8 cellular contexts compared by ENCODE assay signal in the genomic region with DNA sequence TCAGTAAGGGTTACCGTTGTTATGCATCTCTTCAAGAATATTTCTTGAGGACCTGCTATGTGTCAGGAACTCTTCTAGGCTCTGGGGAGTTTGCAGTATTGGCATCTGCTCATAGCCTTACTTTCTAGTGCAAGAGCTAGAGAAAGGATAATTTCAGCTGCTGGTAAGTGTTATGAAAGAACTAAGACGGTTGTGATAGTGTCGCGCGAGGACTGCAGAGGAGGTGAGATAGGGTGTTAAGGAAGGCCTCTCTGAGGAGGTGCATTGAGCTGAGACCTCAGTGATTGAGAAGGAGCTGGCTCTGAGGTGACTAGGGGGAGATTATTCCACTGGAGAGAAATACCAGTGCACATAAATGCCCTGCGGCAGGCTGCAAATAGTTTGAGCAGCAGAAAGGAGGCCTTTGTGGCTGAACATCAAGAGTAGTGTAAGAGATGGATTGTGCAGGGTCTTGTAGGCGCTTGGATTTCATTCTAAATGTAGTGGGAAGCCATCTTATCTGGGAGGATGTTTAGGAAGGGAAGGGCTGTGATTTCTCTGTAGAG. TPM values are rescaled to one million over a fixed set of nuclear protein-coding genes. Genes with fewer than 3 reads are reported as not detected.
DNase-seq lines count a peak whose midpoint lies in the region; ATAC-seq and TF ChIP-seq lines count a peak whose summit lies in the region.

No MANE protein-coding gene starts in this region.

- peak overlapping the region; percentile 88 for H3K9ac ChIP-seq in neural cell (ENCODE audit: low read length)

- H3K4me2 ChIP-seq in OCI-LY7 (ENCODE audit: low read length), result peak overlapping the region; percentile 81
- peak overlapping the region; percentile 72 for H3K4me2 ChIP-seq in neural cell (ENCODE audit: low read length)

- intact Hi-C loops in OCI-LY7 (cut with micrococcal nuclease; ENCODE audit: unreplicated experiment), result loop anchor here (1.0 to 5.0 kb wide), 2 partner anchors 31 to 235 kb away; a partner anchor contains a TSS

- H4K20me1 ChIP-seq in OCI-LY7 (ENCODE audit: insufficient read depth, low read length) (0 out of 2 replicates have a peak, but pooled peaks cover 5% of the 10 kb centered on the region), neural cell (ENCODE audit: insufficient read depth) (no peaks in the 10 kb centered on the region)

- POLR2A ChIA-PET in OCI-LY7 (lab: Charles Lee), result interaction anchor here (0.5 to 1.4 kb wide), 11 partner anchors 9 to 446 kb away, joined by 3 to 7 read pairs (median 4); a partner anchor contains a TSS

- CTCF ChIA-PET in OCI-LY7 (lab: Charles Lee; ENCODE audit: unreplicated experiment), result interaction anchor here (1.0 to 1.2 kb wide), 2 partner anchors 16 to 111 kb away, joined by 3 to 4 read pairs; no protein-coding TSS in a partner anchor

- H3K27ac ChIP-seq in OCI-LY7 (ENCODE audit: low read depth, low read length, poor library complexity, severe bottlenecking) (peak overlapping the region; percentile 76), ectodermal cell (ENCODE audit: insufficient read depth, low read depth, low read length, poor library complexity, severe bottlenecking) (no peak overlapping the region), neural cell (ENCODE audit: low read length) (peak overlapping the region; percentile 76)

- H3K79me2 ChIP-seq in OCI-LY7 (ENCODE audit: insufficient read depth, low read depth, low read length) (peaks cover 63% of the 10 kb centered on the region), neural cell (replicated peaks; ENCODE audit: insufficient read depth, low read length) (peaks cover 33% of the 10 kb centered on the region)

- H3K27me3 ChIP-seq in ectodermal cell (ENCODE audit: control insufficient read depth, insufficient read depth, low read length, poor library complexity, severe bottlenecking), result no peaks in the 10 kb centered on the region
- no peaks in the 10 kb centered on the region for H3K27me3 ChIP-seq in neural cell (ENCODE audit: insufficient read depth, low read depth, low read length)

- WGBS in ectodermal cell, 2 experiments, result 24 to 27% methylated on average over 7 of the region's 7 CpGs

- TF ChIP-seq RAD21 in neural cell (conservative IDR thresholded peaks at IDR 0.05), result no peak

- peaks cover 36% of the 10 kb centered on the region for H3K4me1 ChIP-seq in OCI-LY7 (ENCODE audit: insufficient read depth, low read length, poor library complexity, severe bottlenecking)
- H3K4me1 ChIP-seq in ectodermal cell (ENCODE audit: control insufficient read depth, insufficient read depth, low read length), result peaks cover 6% of the 10 kb centered on the region

- H2AFZ ChIP-seq in OCI-LY7 (ENCODE audit: low read length), result peak overlapping the region; percentile 96; the same call in 1 of the 2 replicates
- peak overlapping the region; percentile 85 for H2AFZ ChIP-seq in neural cell (ENCODE audit: low read depth, low read length)

- H3K9me3 ChIP-seq in OCI-LY7 (ENCODE audit: low read length) (no peaks in the 10 kb centered on the region), ectodermal cell (ENCODE audit: control insufficient read depth, low read length) (no peaks in the 10 kb centered on the region), neural cell (ENCODE audit: low read length) (no peaks in the 10 kb centered on the region)

- H3K9me2 ChIP-seq in OCI-LY7 (ENCODE audit: insufficient read depth, low read length) (no peaks in the 10 kb centered on the region), neural cell (ENCODE audit: insufficient read depth, low read length) (no peaks in the 10 kb centered on the region)

- DNase-seq in NK-92 treated with Interleukin-12 subunit alpha and Interleukin-12 subunit beta, amount 100 ng/mL, for 24 hours (lab: John Stamatoyannopoulos, UW), result peak; percentile 3
- DNase-seq in NK-92 (lab: John Stamatoyannopoulos, UW; ENCODE audit: unreplicated experiment), result no peak
- DNase-seq in OCI-LY7 (ENCODE audit: low spot score), result peak; percentile 27
- DNase-seq in C1 segment of cervical spinal cord (lab: John Stamatoyannopoulos, UW), result no peak

- no peak for ATAC-seq in HG03135 (IDR thresholded peaks at IDR 0.05; ENCODE audit: unreplicated experiment)
- no peak for ATAC-seq in GM19452 (IDR thresholded peaks at IDR 0.05; ENCODE audit: unreplicated experiment)

- BruUV-seq in OCI-LY7 (replicated peaks; lab: Mats Ljungman, UMichigan), result no TSS peak

- TF ChIP-seq EP300 in neural cell (conservative IDR thresholded peaks at IDR 0.05; ENCODE audit: poor library complexity, severe bottlenecking), result no peak

- H3K36me3 ChIP-seq in OCI-LY7 (ENCODE audit: insufficient read depth, low read length) (peaks cover 63% of the 10 kb centered on the region), ectodermal cell (ENCODE audit: control insufficient read depth, insufficient read depth, low read length) (peaks cover 24% of the 10 kb centered on the region), neural cell (ENCODE audit: insufficient read depth, low read length) (no peaks in the 10 kb centered on the region)

- H3K4me3 ChIP-seq in OCI-LY7 (ENCODE audit: low read depth, low read length, poor library complexity, severe bottlenecking), result peak overlapping the region; percentile 95
- H3K4me3 ChIP-seq in ectodermal cell (ENCODE audit: insufficient read depth, low read depth, low read length), result peak overlapping the region; percentile 94
- H3K4me3 ChIP-seq in neural cell (ENCODE audit: low read length), result peak overlapping the region; percentile 83

- no peaks in the 10 kb centered on the region for H3F3A ChIP-seq in neural cell (ENCODE audit: insufficient read depth, low read length, poor library complexity, severe bottlenecking)

- TF ChIP-seq CTCF in OCI-LY7 (conservative IDR thresholded peaks at IDR 0.05; ENCODE audit: low read length), result no peak
- TF ChIP-seq CTCF in neural cell (IDR thresholded peaks at IDR 0.05; ENCODE audit: poor library complexity, severe bottlenecking), result no peak

TF ChIP-seq in neural cell, 6 proteins besides CTCF, POLR2A, EP300 and RAD21:
- TF ChIP-seq, protein P1, sequence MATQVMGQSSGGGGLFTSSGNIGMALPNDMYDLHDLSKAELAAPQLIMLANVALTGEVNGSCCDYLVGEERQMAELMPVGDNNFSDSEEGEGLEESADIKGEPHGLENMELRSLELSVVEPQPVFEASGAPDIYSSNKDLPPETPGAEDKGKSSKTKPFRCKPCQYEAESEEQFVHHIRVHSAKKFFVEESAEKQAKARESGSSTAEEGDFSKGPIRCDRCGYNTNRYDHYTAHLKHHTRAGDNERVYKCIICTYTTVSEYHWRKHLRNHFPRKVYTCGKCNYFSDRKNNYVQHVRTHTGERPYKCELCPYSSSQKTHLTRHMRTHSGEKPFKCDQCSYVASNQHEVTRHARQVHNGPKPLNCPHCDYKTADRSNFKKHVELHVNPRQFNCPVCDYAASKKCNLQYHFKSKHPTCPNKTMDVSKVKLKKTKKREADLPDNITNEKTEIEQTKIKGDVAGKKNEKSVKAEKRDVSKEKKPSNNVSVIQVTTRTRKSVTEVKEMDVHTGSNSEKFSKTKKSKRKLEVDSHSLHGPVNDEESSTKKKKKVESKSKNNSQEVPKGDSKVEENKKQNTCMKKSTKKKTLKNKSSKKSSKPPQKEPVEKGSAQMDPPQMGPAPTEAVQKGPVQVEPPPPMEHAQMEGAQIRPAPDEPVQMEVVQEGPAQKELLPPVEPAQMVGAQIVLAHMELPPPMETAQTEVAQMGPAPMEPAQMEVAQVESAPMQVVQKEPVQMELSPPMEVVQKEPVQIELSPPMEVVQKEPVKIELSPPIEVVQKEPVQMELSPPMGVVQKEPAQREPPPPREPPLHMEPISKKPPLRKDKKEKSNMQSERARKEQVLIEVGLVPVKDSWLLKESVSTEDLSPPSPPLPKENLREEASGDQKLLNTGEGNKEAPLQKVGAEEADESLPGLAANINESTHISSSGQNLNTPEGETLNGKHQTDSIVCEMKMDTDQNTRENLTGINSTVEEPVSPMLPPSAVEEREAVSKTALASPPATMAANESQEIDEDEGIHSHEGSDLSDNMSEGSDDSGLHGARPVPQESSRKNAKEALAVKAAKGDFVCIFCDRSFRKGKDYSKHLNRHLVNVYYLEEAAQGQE (IDR thresholded peaks at IDR 0.05; ENCODE audit: borderline replicate concordance), result no peak
- TF ChIP-seq TAF1 (IDR thresholded peaks at IDR 0.05; ENCODE audit: low read depth) (no peak), POLR2AphosphoS5 (IDR thresholded peaks at IDR 0.05) (no peak), SMC3 (conservative IDR thresholded peaks at IDR 0.05; ENCODE audit: poor library complexity) (no peak), EZH2 (IDR thresholded peaks at IDR 0.05; ENCODE audit: borderline replicate concordance, insufficient read depth, low read length, poor library complexity, severe bottlenecking) (no peak), MXI1 (conservative IDR thresholded peaks at IDR 0.05; ENCODE audit: poor library complexity, severe bottlenecking) (no peak)

RNA-seq across cellular contexts. Expression of a gene that starts 0.8 kb away (rescaled TPM):
- total RNA-seq in OCI-LY7 (2014; rRNA removed; shearing (Covaris generic)), result 56.6 and 78.6 TPM in 2 replicates
- total RNA-seq in OCI-LY7 (2022), result 44.2 and 48.7 TPM in 2 replicates
- polyA plus RNA-seq in ectodermal cell (2013, experiment 1 of 4), result 35.6 TPM
- 35.3 TPM for polyA plus RNA-seq in ectodermal cell (2013, experiment 2 of 4)
- 28.8 TPM for polyA plus RNA-seq in ectodermal cell (2013, experiment 3 of 4)
- polyA plus RNA-seq in ectodermal cell (2013, experiment 4 of 4), result 27.0 TPM
- polyA plus RNA-seq in neural cell, result 58.8 and 75.7 TPM in 2 replicates
- 22.2 and 28.1 TPM in 2 replicates for polyA minus RNA-seq in neural cell

RNA-seq across cellular contexts. Expression of a gene that starts 18.4 kb away (rescaled TPM):
- total RNA-seq in OCI-LY7 (2014; rRNA removed; shearing (Covaris generic)), result 89.3 and 94.9 TPM in 2 replicates
- total RNA-seq in OCI-LY7 (2022), result 146 and 154 TPM in 2 replicates
- polyA plus RNA-seq in ectodermal cell (2013, experiment 1 of 4), result 123 TPM
- 132 TPM for polyA plus RNA-seq in ectodermal cell (2013, experiment 2 of 4)
- 94.3 TPM for polyA plus RNA-seq in ectodermal cell (2013, experiment 3 of 4)
- 101 TPM for polyA plus RNA-seq in ectodermal cell (2013, experiment 4 of 4)
- polyA plus RNA-seq in neural cell, result 159 and 172 TPM in 2 replicates
- polyA minus RNA-seq in neural cell, result 183 and 186 TPM in 2 replicates

RNA-seq across cellular contexts. Expression of a gene that starts 30.8 kb away (rescaled TPM):
- total RNA-seq in OCI-LY7 (2014; rRNA removed; shearing (Covaris generic)), result 60.3 and 93.4 TPM in 2 replicates
- total RNA-seq in OCI-LY7 (2022), result 69.8 and 72.8 TPM in 2 replicates
- 52.3 TPM for polyA plus RNA-seq in ectodermal cell (2013, experiment 1 of 4)
- polyA plus RNA-seq in ectodermal cell (2013, experiment 2 of 4), result 46.3 TPM
- polyA plus RNA-seq in ectodermal cell (2013, experiment 3 of 4), result 36.8 TPM
- 40.1 TPM for polyA plus RNA-seq in ectodermal cell (2013, experiment 4 of 4)
- polyA plus RNA-seq in neural cell, result 59.9 and 71.1 TPM in 2 replicates
- polyA minus RNA-seq in neural cell, result 30.2 and 42.0 TPM in 2 replicates

RNA-seq across cellular contexts. Expression of a gene that starts 30.9 kb away (rescaled TPM):
- total RNA-seq in OCI-LY7 (2014; rRNA removed; shearing (Covaris generic)), result 14.3 and 18.1 TPM in 2 replicates
- 49.1 and 51.5 TPM in 2 replicates for total RNA-seq in OCI-LY7 (2022)
- 37.4 TPM for polyA plus RNA-seq in ectodermal cell (2013, experiment 1 of 4)
- polyA plus RNA-seq in ectodermal cell (2013, experiment 2 of 4), result 39.6 TPM
- 28.0 TPM for polyA plus RNA-seq in ectodermal cell (2013, experiment 3 of 4)
- 28.1 TPM for polyA plus RNA-seq in ectodermal cell (2013, experiment 4 of 4)
- 36.4 and 47.8 TPM in 2 replicates for polyA plus RNA-seq in neural cell
- polyA minus RNA-seq in neural cell, result 38.5 and 42.7 TPM in 2 replicates

Comparison
In these comparisons a context has a peak if more than half of its experiments do, and no peak if none do; other contexts are left out.
1. DNase-seq: peak in NK-92 treated with Interleukin-12 subunit alpha and Interleukin-12 subunit beta, amount 100 ng/mL, for 24 hours (single experiment) and OCI-LY7 (single experiment); none in NK-92 (single experiment) and C1 segment of cervical spinal cord (0 of 14).
2. Peak in every context shown above with its lines, with median percentiles within 50 percentile points of each other: H3K4me3 ChIP-seq.